8 cellular contexts compared by ENCODE assay signal in genomic region chr3:196942226-196942914, GRCh38. TPM values are rescaled to one million over a fixed set of nuclear protein-coding genes. Genes with fewer than 3 reads are reported as not detected.
DNase-seq lines count a peak whose midpoint lies in the region; ATAC-seq and TF ChIP-seq lines count a peak whose summit lies in the region.

NCBP2 (minus strand) TSS chr3:196942528; CDS start chr3:196942503, 25 bp downstream.

- no peaks in the 10 kb centered on the region for H3K9me3 Mint-ChIP-seq in Calu3 (ENCODE audit: low read depth, unreplicated experiment)
- no peaks in the 10 kb centered on the region for H3K9me3 Mint-ChIP-seq in activated CD8-positive, alpha-beta memory T cell treated with anti-CD3 and anti-CD28 coated beads, Interleukin-2, amount 10 ng/mL, durations not matched to agents 7 days and 5 days (ENCODE audit: low read depth)

- no peaks in the 10 kb centered on the region for H3K27me3 Mint-ChIP-seq in Calu3 (ENCODE audit: unreplicated experiment)
- H3K27me3 Mint-ChIP-seq in activated CD8-positive, alpha-beta memory T cell treated with anti-CD3 and anti-CD28 coated beads, Interleukin-2, amount 10 ng/mL, durations not matched to agents 7 days and 5 days: no peaks in the 10 kb centered on the region

- intact Hi-C loops in Calu3 (cut with micrococcal nuclease; ENCODE audit: unreplicated experiment): loop anchor here (5.0 to 10.0 kb wide), 2 partner anchors 105 to 338 kb away; no protein-coding TSS in a partner anchor

- DNase-seq in Calu3 (peak; percentile 99), HUDEP-2 (lab: John Stamatoyannopoulos, UW; ENCODE audit: unreplicated experiment in 76 of 76) (peak; percentile 59 to 99 (median 96)), NOMO-1 treated with dmso at 0.1 percent for 144 hours (lab: John Stamatoyannopoulos, UW; ENCODE audit: unreplicated experiment) (peak; percentile 98), mesenteric fat pad (ENCODE audit: low spot score) (peak; percentile 100)
- DNase-seq in activated CD8-positive, alpha-beta memory T cell treated with anti-CD3 and anti-CD28 coated beads, Interleukin-2, amount 10 ng/mL, durations not matched to agents 7 days and 5 days: peak; percentile 99
- DNase-seq in stimulated activated CD8-positive, alpha-beta memory T cell treated with anti-CD3 and anti-CD28 coated beads, Interleukin-15, amount 100 ng/mL, for 24 hours (ENCODE audit: low read depth): peak; percentile 100

- H3K4me3 Mint-ChIP-seq in Calu3 (ENCODE audit: low read depth, unreplicated experiment): peak within 1 kb of the TSS; percentile 96
- peak within 1 kb of the TSS; percentile 87 for H3K4me3 Mint-ChIP-seq in activated CD8-positive, alpha-beta memory T cell treated with anti-CD3 and anti-CD28 coated beads, Interleukin-2, amount 10 ng/mL, durations not matched to agents 7 days and 5 days

- H3K4me1 ChIP-seq in endocrine pancreas (ENCODE audit: control insufficient read depth, insufficient read depth, low read length): peaks cover 11% of the 10 kb centered on the region

- peak within 1 kb of the TSS; percentile 94 for H3K9ac ChIP-seq in endocrine pancreas (ENCODE audit: control insufficient read depth, insufficient read depth, low read length)

- peak; percentile 94 for ATAC-seq in GM21381 (IDR thresholded peaks at IDR 0.05; ENCODE audit: unreplicated experiment)
- peak; percentile 91 for ATAC-seq in activated CD8-positive, alpha-beta memory T cell treated with anti-CD3 and anti-CD28 coated beads, Interleukin-2, amount 10 ng/mL, durations not matched to agents 7 days and 5 days

- CTCF ChIA-PET in Calu3 (lab: Charles Lee): interaction anchor here (0.6 to 2.0 kb wide), 6 partner anchors 19 to 374 kb away, joined by 3 to 12 read pairs (median 4); partner anchors contain the start of genes FBXO45 and WDR53
- CTCF ChIA-PET in activated CD8-positive, alpha-beta memory T cell treated with anti-CD3 and anti-CD28 coated beads, Interleukin-2, amount 10 ng/mL, durations not matched to agents 7 days and 5 days (lab: Charles Lee): interaction anchor here (0.8 to 3.9 kb wide), 20 partner anchors 10 to 414 kb away, joined by 3 to 23 read pairs (median 5); partner anchors contain the start of genes FBXO45, MELTF, PIGZ and SENP5

- no peaks in the 10 kb centered on the region for H3K36me3 ChIP-seq in endocrine pancreas (ENCODE audit: control insufficient read depth, insufficient read depth, low read length)

- no TSS peak for BruUV-seq in Calu3 (replicated peaks; lab: Mats Ljungman, UMichigan)

- peak; percentile 52 for TF ChIP-seq CTCF in Calu3 (IDR thresholded peaks at IDR 0.05; ENCODE audit: unreplicated experiment)

- H3K36me3 Mint-ChIP-seq in Calu3 (ENCODE audit: insufficient read depth, unreplicated experiment): peaks cover 85% of the 10 kb centered on the region
- peaks cover 29% of the 10 kb centered on the region for H3K36me3 Mint-ChIP-seq in activated CD8-positive, alpha-beta memory T cell treated with anti-CD3 and anti-CD28 coated beads, Interleukin-2, amount 10 ng/mL, durations not matched to agents 7 days and 5 days

- H3K4me1 Mint-ChIP-seq in Calu3 (ENCODE audit: low read depth, unreplicated experiment): peaks cover 9% of the 10 kb centered on the region
- H3K4me1 Mint-ChIP-seq in activated CD8-positive, alpha-beta memory T cell treated with anti-CD3 and anti-CD28 coated beads, Interleukin-2, amount 10 ng/mL, durations not matched to agents 7 days and 5 days: peaks cover 50% of the 10 kb centered on the region

- no peaks in the 10 kb centered on the region for H3K9me3 ChIP-seq in endocrine pancreas (ENCODE audit: control insufficient read depth, low read length)

- H3K27me3 ChIP-seq in endocrine pancreas (ENCODE audit: control insufficient read depth, insufficient read depth, low read length): no peaks in the 10 kb centered on the region

- H3K4me3 ChIP-seq in endocrine pancreas (ENCODE audit: control insufficient read depth, insufficient read depth, low read length): peak within 1 kb of the TSS; percentile 86

- peak within 1 kb of the TSS; percentile 97 for H3K27ac Mint-ChIP-seq in Calu3 (ENCODE audit: unreplicated experiment)
- peak within 1 kb of the TSS; percentile 92 for H3K27ac Mint-ChIP-seq in activated CD8-positive, alpha-beta memory T cell treated with anti-CD3 and anti-CD28 coated beads, Interleukin-2, amount 10 ng/mL, durations not matched to agents 7 days and 5 days

RNA-seq across cellular contexts. Expression of gene NCBP2, which starts in this region (rescaled TPM):
- total RNA-seq in Calu3 (2022) (67.1 and 71.5 TPM in 2 replicates), mesenteric fat pad (55.9 TPM)
- total RNA-seq in activated CD8-positive, alpha-beta memory T cell treated with anti-CD3 and anti-CD28 coated beads, Interleukin-2, amount 10 ng/mL, durations not matched to agents 7 days and 5 days: 10 to 100 TPM; 52.5 to 68.9 TPM

Comparison
In these comparisons a context has a peak if more than half of its experiments do, and no peak if none do; other contexts are left out.
1. Peak in every context shown above with its lines: DNase-seq, ATAC-seq and H3K4me3 ChIP-seq.